Comparison of ENCODE assay signal across 8 cellular contexts in the genomic region with DNA sequence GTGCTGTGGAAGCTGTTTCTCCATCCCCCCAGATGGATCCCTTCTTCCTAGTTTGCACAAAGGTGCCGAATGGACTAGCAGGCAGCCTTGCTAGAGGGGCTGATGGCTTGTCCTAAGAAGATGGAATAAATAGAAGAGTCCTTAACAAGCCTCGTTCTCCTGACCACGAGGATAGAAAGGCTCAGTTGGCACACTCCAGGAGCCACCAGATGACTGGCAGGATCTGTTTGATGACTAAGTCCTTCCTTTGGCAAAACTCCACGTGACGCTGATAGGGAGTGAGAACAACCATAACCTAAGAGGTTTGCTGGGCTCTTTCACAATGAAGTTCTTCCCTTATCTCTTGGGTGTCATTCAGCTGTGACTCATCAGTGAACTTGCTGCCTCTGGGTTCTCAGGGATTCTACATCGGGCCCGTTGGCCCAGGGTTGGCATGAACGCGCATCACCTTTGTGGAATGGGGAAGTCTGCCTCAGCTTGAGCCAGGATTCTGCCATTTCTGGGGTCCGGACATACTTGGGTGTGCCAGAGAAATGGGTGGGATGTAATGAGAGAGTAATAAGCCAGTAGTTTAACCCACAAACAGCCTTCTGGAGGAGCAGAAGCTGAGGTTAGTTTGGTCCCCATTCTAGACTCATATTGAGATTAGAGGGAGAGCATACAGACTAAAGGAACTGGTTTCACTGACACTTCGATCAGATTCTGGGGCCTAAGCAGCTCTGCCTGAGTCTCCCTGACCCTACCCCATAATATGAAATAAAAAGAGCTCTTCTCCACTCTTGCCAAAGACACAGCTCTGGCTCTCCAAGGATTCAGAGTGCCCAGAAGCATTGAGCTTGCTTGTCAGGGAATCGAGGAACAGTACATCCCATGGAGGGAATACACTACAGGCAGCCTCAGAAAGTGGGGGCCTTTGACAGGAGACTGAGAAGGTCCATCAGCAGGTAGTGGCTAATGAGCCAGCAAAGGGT. TPM values are rescaled to one million over a fixed set of nuclear protein-coding genes. Genes with fewer than 3 reads are reported as not detected.
A peak's percentile ranks its signal among the peaks of the same experiment; 100 is the strongest.
DNase-seq lines count a peak whose midpoint lies in the region; ATAC-seq, FAIRE-seq and TF ChIP-seq lines count a peak whose summit lies in the region.

No MANE protein-coding gene starts in this region.

- H3K27me3 ChIP-seq in K562 (ENCODE audit: control insufficient read depth in 2 of 2, insufficient read depth in 2 of 2, low read length in 2 of 2), result peaks cover 0 to 2% of the 10 kb centered on the region in 2 experiments; a peak in 1 of 5 replicates
- H3K27me3 ChIP-seq in transverse colon, result peaks cover 18% of the 10 kb centered on the region

- peak overlapping the region; percentile 32 to 52; a peak in 2 of 4 replicates for H3K9ac ChIP-seq in K562 (ENCODE audit: insufficient read depth in 1 of 2, low read depth in 2 of 2, low read length in 2 of 2)

- no peaks in the 10 kb centered on the region for H4K20me1 ChIP-seq in K562 (replicated peaks; ENCODE audit: control insufficient read depth, insufficient read depth, low read length)

- H3K4me1 ChIP-seq in K562 (replicated peaks in 1 of 2; ENCODE audit: control insufficient read depth in 2 of 2, insufficient read depth in 2 of 2, low read length in 2 of 2) (peaks cover 25 to 52% of the 10 kb centered on the region in 2 experiments), transverse colon (peaks cover 5 to 31% (median 16%) of the 10 kb centered on the region in 4 donors)

- DNase-seq in stimulated activated CD4-positive, alpha-beta T cell treated with anti-CD3 and anti-CD28 coated beads, Interleukin-12 subunit alpha, Interleukin-12 subunit beta, amount 100 ng/mL, for 48 hours (ENCODE audit: low read depth in 2 of 3, low spot score in 1 of 3), result peak; percentile 28 to 36 (median 32)
- no peak for DNase-seq in stimulated activated CD4-positive, alpha-beta T cell treated with anti-CD3 and anti-CD28 coated beads, Interleukin-4, amount 100 ng/mL, for 4 hours
- DNase-seq in K562 (ENCODE audit: extremely low read depth in 1 of 4, low spot score in 3 of 4) (peak; percentile 66 to 93 (median 80)), left colon (peak; percentile 49 to 78), transverse colon (peak; percentile 73), SHP77 (lab: John Stamatoyannopoulos, UW) (no peak)

- TF ChIP-seq CTCF in K562 (IDR thresholded peaks at IDR 0.05 in 2 of 3, conservative IDR thresholded peaks at IDR 0.05 in 1 of 3; ENCODE audit: insufficient read depth in 2 of 3, low read depth in 1 of 3, low read length in 3 of 3) (no peak), transverse colon (IDR thresholded peaks at IDR 0.05) (no peak)

- CTCF ChIA-PET in K562 (lab: Yijun Ruan, JAX; ENCODE audit: low intra/inter-chr PET ratio), result no interaction called here

- peak in 1 of 2 experiments; percentile 12; a peak in 1 of 4 replicates for TF ChIP-seq RAD21 in K562 (CRISPR knock-in tag; conservative IDR thresholded peaks at IDR 0.05 in 1 of 2, IDR thresholded peaks at IDR 0.05 in 1 of 2)

- H2AFZ ChIP-seq in K562 (ENCODE audit: low read depth, low read length), result peak overlapping the region; percentile 93

- TF ChIP-seq POLR2A in K562 (conservative IDR thresholded peaks at IDR 0.05), result no peak
- TF ChIP-seq POLR2A in transverse colon (IDR thresholded peaks at IDR 0.05), result no peak

- intact Hi-C loops in K562 (cut with micrococcal nuclease), result loop anchor here (2.0 to 10.0 kb wide), 2 partner anchors 53 to 153 kb away; no protein-coding TSS in a partner anchor
- intact Hi-C loops in left colon (cut with DNase I, micrococcal nuclease), result no loop called here
- intact Hi-C loops in transverse colon (cut with DNase I; ENCODE audit: low total_unique reads), result no loop called here

- ATAC-seq in K562 (peak; percentile 74), left colon (peak; percentile 78), HG03342 (IDR thresholded peaks at IDR 0.05; ENCODE audit: unreplicated experiment) (no peak), HG03039 (IDR thresholded peaks at IDR 0.05; ENCODE audit: unreplicated experiment) (no peak)

- no TSS peak for BruUV-seq in K562 (replicated peaks; lab: Mats Ljungman, UMichigan)

- FAIRE-seq in K562 (lab: Jason Lieb, UNC), result peak; percentile 98

- no peaks in the 10 kb centered on the region for H3K9me1 ChIP-seq in K562 (ENCODE audit: control insufficient read depth, insufficient read depth, low read length)

- in situ Hi-C loops in K562 (cut with MboI), result no loop called here
- in situ Hi-C loops in transverse colon (cut with MboI; ENCODE audit: low pct_ligation_motif_present in 1 of 4, low pct_unique_long_range_greater_than_20kb in 1 of 4, low sequenced_read_pairs in 3 of 4), result no loop called here

- H3K36me3 ChIP-seq in K562 (ENCODE audit: control insufficient read depth, insufficient read depth, low read length) (no peaks in the 10 kb centered on the region), transverse colon (no peaks in the 10 kb centered on the region)

- H3K79me2 ChIP-seq in K562 (ENCODE audit: control insufficient read depth, insufficient read depth, low read length), result peaks cover 4% of the 10 kb centered on the region; the same call in 2 of the 3 replicates

- H3K27ac ChIP-seq in K562 (ENCODE audit: extremely low read depth, low read depth, low read length), result peak overlapping the region; percentile 81; the same call in 2 of the 3 replicates
- H3K27ac ChIP-seq in transverse colon, result peak overlapping the region in 3 of 4 donors; percentile 6 to 30 (median 16)

- H3K4me2 ChIP-seq in K562 (ENCODE audit: insufficient read depth, low read length), result peak overlapping the region; percentile 78

- no peaks in the 10 kb centered on the region for H3K9me3 ChIP-seq in K562 (replicated peaks; ENCODE audit: control insufficient read depth, insufficient read depth, low read depth, low read length)
- H3K9me3 ChIP-seq in transverse colon, result no peaks in the 10 kb centered on the region

- no peak overlapping the region for H3K4me3 ChIP-seq in K562
- no peak overlapping the region for H3K4me3 ChIP-seq in transverse colon

- under 1% methylated on average over 12 of the region's 12 CpGs for WGBS in K562 (ENCODE audit: insufficient coverage, low coverage, missing lambda C conversion rate)
- WGBS in transverse colon (ENCODE audit: low coverage in 1 of 2), 2 donors, result 20 to 46% methylated on average over 2 to 12 of the region's 12 CpGs

- TF ChIP-seq EP300 in K562 (IDR thresholded peaks at IDR 0.05; ENCODE audit: low read length) (peak; percentile 86), transverse colon (IDR thresholded peaks at IDR 0.05; ENCODE audit: low read depth) (no peak)

- POLR2A ChIA-PET in K562 (lab: Yijun Ruan, JAX), result interaction anchor here (0.5 to 1.3 kb wide), 11 partner anchors 8 to 447 kb away, joined by 3 to 5 read pairs (median 3); no protein-coding TSS in a partner anchor

TF ChIP-seq in K562, 482 proteins besides CTCF, POLR2A, EP300 and RAD21 (continues in another document):
- TF ChIP-seq GTF2F1 (IDR thresholded peaks at IDR 0.05; ENCODE audit: low read depth, low read length) (no peak), BHLHE40 (IDR thresholded peaks at IDR 0.05; ENCODE audit: low read length) (peak; percentile 93), CCNT2 (IDR thresholded peaks at IDR 0.05; ENCODE audit: borderline replicate concordance, extremely low read depth, insufficient read length, low read depth, low read length) (peak; percentile 74), ZNF75A (CRISPR knock-in tag; IDR thresholded peaks at IDR 0.05) (no peak), NRF1 (conservative IDR thresholded peaks at IDR 0.05 in 1 of 2, IDR thresholded peaks at IDR 0.05 in 1 of 2) (0 out of 4 replicates have a peak, but pooled peaks of 1 of the 2 experiments have one; percentile 21)
- TF ChIP-seq, protein P1, sequence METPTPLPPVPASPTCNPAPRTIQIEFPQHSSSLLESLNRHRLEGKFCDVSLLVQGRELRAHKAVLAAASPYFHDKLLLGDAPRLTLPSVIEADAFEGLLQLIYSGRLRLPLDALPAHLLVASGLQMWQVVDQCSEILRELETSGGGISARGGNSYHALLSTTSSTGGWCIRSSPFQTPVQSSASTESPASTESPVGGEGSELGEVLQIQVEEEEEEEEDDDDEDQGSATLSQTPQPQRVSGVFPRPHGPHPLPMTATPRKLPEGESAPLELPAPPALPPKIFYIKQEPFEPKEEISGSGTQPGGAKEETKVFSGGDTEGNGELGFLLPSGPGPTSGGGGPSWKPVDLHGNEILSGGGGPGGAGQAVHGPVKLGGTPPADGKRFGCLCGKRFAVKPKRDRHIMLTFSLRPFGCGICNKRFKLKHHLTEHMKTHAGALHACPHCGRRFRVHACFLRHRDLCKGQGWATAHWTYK (CRISPR knock-in tag; IDR thresholded peaks at IDR 0.05), result peak; percentile 68; the same call in 1 of the 2 replicates

RNA-seq across cellular contexts. Expression of a gene that starts 2.0 kb away (rescaled TPM):
- total RNA-seq in K562 (2011; cell fraction: chromatin; rRNA removed; ENCODE audit: low replicate concordance), result 21.6 and 62.0 TPM in 2 replicates
- 25.8 and 34.5 TPM in 2 replicates for total RNA-seq in K562 (2011; cell fraction: nucleolus; rRNA removed)
- total RNA-seq in K562 (2011; cell fraction: nucleoplasm; rRNA removed), result 24.9 and 29.2 TPM in 2 replicates
- total RNA-seq in K562 (2014; rRNA removed), result 6.8 and 8.4 TPM in 2 replicates
- 3.0 and 3.3 TPM in 2 replicates for total RNA-seq in K562 (2014; rRNA removed; fragmentation: Illumina TruSeq; extraction: Trizol)
- 3.8 and 4.5 TPM in 2 replicates for total RNA-seq in K562 (2015; rRNA removed; fragmentation: Illumina TruSeq; extraction: Trizol)
- total RNA-seq in K562 (2021), result 10.5 and 11.7 TPM in 2 replicates
- polyA plus RNA-seq in K562 (2011; rRNA removed), result 4.0 and 4.8 TPM in 2 replicates
- polyA plus RNA-seq in K562 (2011; cell fraction: cytosol; rRNA removed), result 3.0 and 7.4 TPM in 2 replicates
- polyA plus RNA-seq in K562 (2011; cell fraction: nucleus; rRNA removed), result 17.2 and 37.9 TPM in 2 replicates
- polyA plus RNA-seq in K562 (2012), result 6.7 and 10.6 TPM in 2 replicates
- 3.7 and 4.9 TPM in 2 replicates for polyA plus RNA-seq in K562 (2014; fragmentation: Illumina TruSeq; extraction: Trizol)
- polyA plus RNA-seq in K562 (2014; fragmentation: Nextera tagmentation; extraction: Ambion mirVana), result under 1 TPM; 0.35 to 0.52 TPM
- polyA plus RNA-seq in K562 (2014; rRNA removed), result 8.1 and 8.6 TPM in 2 replicates
- 2.2 and 4.0 TPM in 2 replicates for polyA minus RNA-seq in K562 (2011; rRNA and poly(A)+ RNA removed)
- 1.9 and 4.6 TPM in 2 replicates for polyA minus RNA-seq in K562 (2011; cell fraction: cytosol; rRNA and poly(A)+ RNA removed)
- 11.0 and 16.4 TPM in 2 replicates for polyA minus RNA-seq in K562 (2011; cell fraction: nucleus; rRNA and poly(A)+ RNA removed)
- 10 to 100 TPM; 14.4 to 32.1 TPM for total RNA-seq in left colon
- total RNA-seq in transverse colon, result 10 to 100 TPM in 2 of 4 donors, 1 to 10 TPM in 2; 3.0 to 20.6 (median 10.3) TPM

Comparison
In these comparisons a context has a peak if more than half of its experiments do, and no peak if none do; other contexts are left out.
1. DNase-seq: peak in stimulated activated CD4-positive, alpha-beta T cell treated with anti-CD3 and anti-CD28 coated beads, Interleukin-12 subunit alpha, Interleukin-12 subunit beta, amount 100 ng/mL, for 48 hours (3 of 3), K562 (4 of 4), left colon (2 of 2) and transverse colon (single experiment); none in stimulated activated CD4-positive, alpha-beta T cell treated with anti-CD3 and anti-CD28 coated beads, Interleukin-4, amount 100 ng/mL, for 4 hours (0 of 2) and SHP77 (0 of 2).
2. ATAC-seq: peak in K562 (single experiment) and left colon (single experiment); none in HG03342 (single experiment) and HG03039 (single experiment).